ENCODE assay signal across 7 cellular contexts in genomic region chr15:76313175-76313567, GRCh38. TPM values are rescaled to one million over a fixed set of nuclear protein-coding genes. Genes with fewer than 3 reads are reported as not detected.
DNase-seq lines count a peak whose midpoint lies in the region; ATAC-seq and TF ChIP-seq lines count a peak whose summit lies in the region.
"Not testable (repeated sequence)": the region's sequence is repeated elsewhere in the genome, so short reads cannot be mapped to it uniquely, and the experiment has no call there.

No MANE protein-coding gene starts in this region.

- H3K4me3 ChIP-seq in Loucy (ENCODE audit: low read length, poor library complexity, severe bottlenecking); mesodermal cell (ENCODE audit: extremely low read depth, insufficient read depth, low read length, poor library complexity, severe bottlenecking): not testable (repeated sequence)

- not testable (repeated sequence) for H3K4me2 ChIP-seq in Loucy (ENCODE audit: low read depth, low read length, poor library complexity, severe bottlenecking)

- intact Hi-C loops in CD4-positive, alpha-beta T cell (cut with DNase I, micrococcal nuclease), result not testable (repeated sequence)

- H3K27me3 ChIP-seq in CD4-positive, alpha-beta T cell (ENCODE audit: control insufficient read depth, insufficient read depth, low read length); Loucy (ENCODE audit: insufficient read depth, low read length, poor library complexity, severe bottlenecking): not testable (repeated sequence)

- not testable (repeated sequence) for H3K9me3 ChIP-seq in CD4-positive, alpha-beta T cell (ENCODE audit: control insufficient read depth, low read length); Loucy (ENCODE audit: insufficient read depth, low read depth, low read length); mesodermal cell (ENCODE audit: control insufficient read depth, low read length)

- not testable (repeated sequence) for H3F3A ChIP-seq in Loucy (ENCODE audit: low read depth)

- H2AFZ ChIP-seq in Loucy (ENCODE audit: low read length), result 0 out of 2 replicates have a peak overlapping the region, but pooled peaks have one; percentile 39

- TF ChIP-seq CTCF in CD4-positive, alpha-beta T cell (IDR thresholded peaks at IDR 0.05); Loucy (conservative IDR thresholded peaks at IDR 0.05; ENCODE audit: low read length); glutamatergic neuron (IDR thresholded peaks at IDR 0.05; ENCODE audit: partially characterized antibody, unreplicated experiment); progenitor cell of endocrine pancreas (IDR thresholded peaks at IDR 0.05; ENCODE audit: unreplicated experiment): not testable (repeated sequence)

- CTCF ChIA-PET in CD4-positive, alpha-beta T cell (lab: Charles Lee), result not testable (repeated sequence)

- H4K20me1 ChIP-seq in Loucy (ENCODE audit: insufficient read depth, low read length, poor library complexity, severe bottlenecking), result peaks cover 22% of the 10 kb centered on the region

- H3K4me1 ChIP-seq in Loucy (ENCODE audit: insufficient read depth, low read length, poor library complexity, severe bottlenecking), result peaks cover 31% of the 10 kb centered on the region
- peaks cover 20% of the 10 kb centered on the region for H3K4me1 ChIP-seq in mesodermal cell (ENCODE audit: control insufficient read depth, insufficient read depth, low read length, poor library complexity, severe bottlenecking)

- not testable (repeated sequence) for H3K27ac Mint-ChIP-seq in CD4-positive, alpha-beta T cell; T-helper 1 cell treated with Interleukin-12 subunit alpha and Interleukin-12 subunit beta and Interleukin-4 antibody, amounts not matched to agents 30 μg/mL and 1 μg/mL, for 36 hours
- peak overlapping the region; percentile 30 for H3K27ac Mint-ChIP-seq in activated naive CD8-positive, alpha-beta T cell treated with anti-CD3 and anti-CD28 coated beads, Interleukin-2, amount 50 U/mL, for 24 hours
- H3K27ac Mint-ChIP-seq in glutamatergic neuron (ENCODE audit: unreplicated experiment) (peak overlapping the region; percentile 49), progenitor cell of endocrine pancreas (peak overlapping the region; percentile 4)

- H3K9ac ChIP-seq in Loucy (ENCODE audit: low read depth, low read length, poor library complexity, severe bottlenecking), result not testable (repeated sequence)

- peaks cover 26% of the 10 kb centered on the region for H3K4me1 Mint-ChIP-seq in CD4-positive, alpha-beta T cell (ENCODE audit: low read depth)
- peaks cover 24% of the 10 kb centered on the region for H3K4me1 Mint-ChIP-seq in T-helper 1 cell treated with Interleukin-12 subunit alpha and Interleukin-12 subunit beta and Interleukin-4 antibody, amounts not matched to agents 30 μg/mL and 1 μg/mL, for 36 hours (ENCODE audit: low read depth)
- H3K4me1 Mint-ChIP-seq in activated naive CD8-positive, alpha-beta T cell treated with anti-CD3 and anti-CD28 coated beads, Interleukin-2, amount 50 U/mL, for 24 hours, result peaks cover 32% of the 10 kb centered on the region
- H3K4me1 Mint-ChIP-seq in glutamatergic neuron (ENCODE audit: low read depth, unreplicated experiment) (peaks cover 32% of the 10 kb centered on the region), progenitor cell of endocrine pancreas (ENCODE audit: low read depth) (peaks cover 23% of the 10 kb centered on the region)

- H3K36me3 Mint-ChIP-seq in CD4-positive, alpha-beta T cell (ENCODE audit: low read depth); T-helper 1 cell treated with Interleukin-12 subunit alpha and Interleukin-12 subunit beta and Interleukin-4 antibody, amounts not matched to agents 30 μg/mL and 1 μg/mL, for 36 hours (ENCODE audit: low read depth); glutamatergic neuron (ENCODE audit: unreplicated experiment); progenitor cell of endocrine pancreas (ENCODE audit: insufficient read depth): not testable (repeated sequence)
- peaks cover 11% of the 10 kb centered on the region for H3K36me3 Mint-ChIP-seq in activated naive CD8-positive, alpha-beta T cell treated with anti-CD3 and anti-CD28 coated beads, Interleukin-2, amount 50 U/mL, for 24 hours (ENCODE audit: low read depth)

- peaks cover 31% of the 10 kb centered on the region for H3K79me2 ChIP-seq in Loucy (ENCODE audit: insufficient read depth, low read length)

- whole genome bisulfite sequencing in mesodermal cell (ENCODE audit: insufficient coverage in 2 of 2), 2 experiments, result 81 to 89% methylated on average over 3 of the region's 4 CpGs

- POLR2A ChIA-PET in CD4-positive, alpha-beta T cell (lab: Charles Lee), result interaction anchor here (1.0 kb wide), 1 partner anchor 27 kb away, joined by 3 read pairs; no protein-coding TSS in a partner anchor

- H3K27me3 Mint-ChIP-seq in CD4-positive, alpha-beta T cell; T-helper 1 cell treated with Interleukin-12 subunit alpha and Interleukin-12 subunit beta and Interleukin-4 antibody, amounts not matched to agents 30 μg/mL and 1 μg/mL, for 36 hours (ENCODE audit: low read depth); activated naive CD8-positive, alpha-beta T cell treated with anti-CD3 and anti-CD28 coated beads, Interleukin-2, amount 50 U/mL, for 24 hours; glutamatergic neuron (ENCODE audit: unreplicated experiment); progenitor cell of endocrine pancreas: not testable (repeated sequence)

- peak overlapping the region; percentile 93 for H3K4me3 Mint-ChIP-seq in CD4-positive, alpha-beta T cell
- peak overlapping the region; percentile 85 for H3K4me3 Mint-ChIP-seq in T-helper 1 cell treated with Interleukin-12 subunit alpha and Interleukin-12 subunit beta and Interleukin-4 antibody, amounts not matched to agents 30 μg/mL and 1 μg/mL, for 36 hours
- not testable (repeated sequence) for H3K4me3 Mint-ChIP-seq in activated naive CD8-positive, alpha-beta T cell treated with anti-CD3 and anti-CD28 coated beads, Interleukin-2, amount 50 U/mL, for 24 hours
- peak overlapping the region; percentile 36 for H3K4me3 Mint-ChIP-seq in glutamatergic neuron (ENCODE audit: unreplicated experiment)
- peak overlapping the region; percentile 31 for H3K4me3 Mint-ChIP-seq in progenitor cell of endocrine pancreas (ENCODE audit: low read depth)

- H3K9me3 Mint-ChIP-seq in CD4-positive, alpha-beta T cell; T-helper 1 cell treated with Interleukin-12 subunit alpha and Interleukin-12 subunit beta and Interleukin-4 antibody, amounts not matched to agents 30 μg/mL and 1 μg/mL, for 36 hours; activated naive CD8-positive, alpha-beta T cell treated with anti-CD3 and anti-CD28 coated beads, Interleukin-2, amount 50 U/mL, for 24 hours; glutamatergic neuron (ENCODE audit: unreplicated experiment); progenitor cell of endocrine pancreas (ENCODE audit: low read depth): not testable (repeated sequence)

- not testable (repeated sequence) for DNase-seq in CD4-positive, alpha-beta T cell; activated naive CD8-positive, alpha-beta T cell treated with anti-CD3 and anti-CD28 coated beads, Interleukin-2, amount 50 U/mL, for 24 hours; glutamatergic neuron; progenitor cell of endocrine pancreas (ENCODE audit: low spot score, unreplicated experiment)

- H3K9me2 ChIP-seq in Loucy (replicated peaks; ENCODE audit: low read depth, low read length), result not testable (repeated sequence)

- H3K27ac ChIP-seq in CD4-positive, alpha-beta T cell (ENCODE audit: low read depth, low read length), result not testable (repeated sequence)
- peak overlapping the region; percentile 60 for H3K27ac ChIP-seq in mesodermal cell (ENCODE audit: low read depth, low read length, severe bottlenecking)

- H3K36me3 ChIP-seq in Loucy (ENCODE audit: insufficient read depth, low read length); mesodermal cell (ENCODE audit: control insufficient read depth, insufficient read depth, low read length): not testable (repeated sequence)

- ATAC-seq in CD4-positive, alpha-beta T cell (ENCODE audit: poor library complexity); activated naive CD8-positive, alpha-beta T cell treated with anti-CD3 and anti-CD28 coated beads, Interleukin-2, amount 50 U/mL, for 24 hours: not testable (repeated sequence)

RNA-seq across cellular contexts. Expression of gene ETFA, which starts 1.9 kb away (rescaled TPM):
- total RNA-seq in CD4-positive, alpha-beta T cell, result 10 to 100 TPM; 11.4 to 15.2 TPM
- 144 TPM for total RNA-seq in glutamatergic neuron (ENCODE audit: unreplicated experiment)
- 124 TPM for polyA plus RNA-seq in mesodermal cell (2013, experiment 1 of 2)
- polyA plus RNA-seq in mesodermal cell (2013, experiment 2 of 2), result 120 TPM
- 105 and 107 TPM in 2 replicates for total RNA-seq in progenitor cell of endocrine pancreas

RNA-seq across cellular contexts. Expression of gene ISL2, which starts 23.4 kb away (rescaled TPM):
- total RNA-seq in CD4-positive, alpha-beta T cell, result not detected
- total RNA-seq in glutamatergic neuron (ENCODE audit: unreplicated experiment) (78.7 TPM), progenitor cell of endocrine pancreas (0.36 and 0.38 TPM in 2 replicates)
- 1.3 TPM for polyA plus RNA-seq in mesodermal cell (2013, experiment 1 of 2)
- 0.86 TPM for polyA plus RNA-seq in mesodermal cell (2013, experiment 2 of 2)

Comparison
In these comparisons a context has a peak if more than half of its experiments do, and no peak if none do; other contexts are left out.
1. RNA of gene ISL2, which starts 23.4 kb away (total RNA-seq): 78.7 TPM in glutamatergic neuron (single experiment); 0.36 to 0.38 TPM in progenitor cell of endocrine pancreas and not detected in CD4-positive, alpha-beta T cell; every median in the first group is over 10 times any median in the second.